1 cellular context compared by ENCODE assay signal in the genomic region with DNA sequence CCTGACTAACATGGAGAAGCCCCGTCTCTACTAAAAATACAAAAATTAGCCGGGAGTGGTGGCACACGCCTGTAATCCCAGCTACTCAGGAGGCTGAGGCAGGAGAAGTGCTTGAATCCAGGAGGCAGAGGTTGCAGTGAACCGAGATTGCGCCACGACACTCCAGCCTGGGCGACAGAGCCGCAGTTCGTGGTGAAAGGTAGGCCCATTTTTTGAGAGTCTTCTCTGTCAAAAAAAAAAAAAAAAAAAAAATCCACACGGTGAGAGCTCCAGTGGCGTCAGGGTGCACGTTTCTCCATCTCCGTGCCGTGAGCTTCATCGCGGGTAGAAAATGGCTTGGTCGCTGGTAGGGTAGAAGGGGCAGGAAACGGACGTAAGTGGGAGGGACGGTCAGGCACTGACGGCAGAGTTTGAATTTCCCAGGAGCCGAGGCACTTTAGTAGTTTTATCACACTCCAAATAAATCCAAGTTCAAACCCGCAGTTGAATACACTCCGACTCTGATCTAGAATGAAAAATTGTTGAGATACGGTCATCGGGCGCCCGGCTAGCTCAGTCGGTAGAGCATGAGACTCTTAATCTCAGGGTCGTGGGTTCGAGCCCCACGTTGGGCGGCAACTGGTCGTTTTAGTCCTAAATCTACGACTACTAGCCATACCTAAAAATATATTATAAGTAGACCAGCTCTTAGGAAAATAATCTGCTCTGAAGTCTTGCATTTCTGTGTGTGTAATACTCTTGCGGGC.
TF ChIP-seq lines count a peak whose summit lies in the region.

No MANE protein-coding gene starts in this region.

TF ChIP-seq in HepG2, 621 proteins besides CTCF, POLR2A, EP300 and RAD21 (continued from another document and continues in another):
- TF ChIP-seq, protein P1, sequence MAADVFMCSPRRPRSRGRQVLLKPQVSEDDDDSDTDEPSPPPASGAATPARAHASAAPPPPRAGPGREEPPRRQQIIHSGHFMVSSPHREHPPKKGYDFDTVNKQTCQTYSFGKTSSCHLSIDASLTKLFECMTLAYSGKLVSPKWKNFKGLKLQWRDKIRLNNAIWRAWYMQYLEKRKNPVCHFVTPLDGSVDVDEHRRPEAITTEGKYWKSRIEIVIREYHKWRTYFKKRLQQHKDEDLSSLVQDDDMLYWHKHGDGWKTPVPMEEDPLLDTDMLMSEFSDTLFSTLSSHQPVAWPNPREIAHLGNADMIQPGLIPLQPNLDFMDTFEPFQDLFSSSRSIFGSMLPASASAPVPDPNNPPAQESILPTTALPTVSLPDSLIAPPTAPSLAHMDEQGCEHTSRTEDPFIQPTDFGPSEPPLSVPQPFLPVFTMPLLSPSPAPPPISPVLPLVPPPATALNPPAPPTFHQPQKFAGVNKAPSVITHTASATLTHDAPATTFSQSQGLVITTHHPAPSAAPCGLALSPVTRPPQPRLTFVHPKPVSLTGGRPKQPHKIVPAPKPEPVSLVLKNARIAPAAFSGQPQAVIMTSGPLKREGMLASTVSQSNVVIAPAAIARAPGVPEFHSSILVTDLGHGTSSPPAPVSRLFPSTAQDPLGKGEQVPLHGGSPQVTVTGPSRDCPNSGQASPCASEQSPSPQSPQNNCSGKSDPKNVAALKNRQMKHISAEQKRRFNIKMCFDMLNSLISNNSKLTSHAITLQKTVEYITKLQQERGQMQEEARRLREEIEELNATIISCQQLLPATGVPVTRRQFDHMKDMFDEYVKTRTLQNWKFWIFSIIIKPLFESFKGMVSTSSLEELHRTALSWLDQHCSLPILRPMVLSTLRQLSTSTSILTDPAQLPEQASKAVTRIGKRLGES (CRISPR knock-in tag; IDR thresholded peaks at IDR 0.05; ENCODE audit: borderline replicate concordance) = no peak
- TF ChIP-seq, protein P2, sequence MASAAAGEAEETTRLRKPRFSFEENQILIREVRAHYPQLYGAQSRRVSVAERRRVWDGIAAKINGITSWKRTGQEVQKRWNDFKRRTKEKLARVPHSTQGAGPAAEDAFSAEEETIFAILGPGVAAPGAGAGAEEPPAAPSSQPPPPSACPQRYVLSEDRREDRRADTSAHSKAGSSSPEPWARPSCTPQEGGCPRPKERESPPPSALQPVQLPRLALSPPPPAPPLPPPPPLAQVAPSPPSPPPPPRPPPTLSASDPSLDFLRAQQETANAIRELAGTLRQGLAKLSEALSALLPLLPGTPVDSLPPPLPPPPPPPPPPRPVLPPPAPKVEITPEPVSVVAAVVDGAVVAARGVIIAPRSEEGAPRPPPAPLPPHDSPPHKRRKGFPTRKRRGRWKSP (CRISPR knock-in tag; IDR thresholded peaks at IDR 0.05) = no peak
- TF ChIP-seq ZNF549 (CRISPR knock-in tag; IDR thresholded peaks at IDR 0.05) (no peak), SMAD3 (CRISPR knock-in tag; IDR thresholded peaks at IDR 0.05) (peak; percentile 61; the same call in 1 of the 2 replicates), MZF1 (CRISPR knock-in tag; IDR thresholded peaks at IDR 0.05; ENCODE audit: borderline replicate concordance) (no peak), THAP11 (CRISPR knock-in tag; IDR thresholded peaks at IDR 0.05) (peak; percentile 32; the same call in 1 of the 2 replicates), SP1 (IDR thresholded peaks at IDR 0.05) (no peak), SP1 (CRISPR knock-in tag; IDR thresholded peaks at IDR 0.05) (peak; percentile 41; the same call in 1 of the 2 replicates), ZNF460 (CRISPR knock-in tag; IDR thresholded peaks at IDR 0.05; ENCODE audit: borderline replicate concordance) (0 out of 2 replicates have a peak, but pooled peaks have one; percentile 28), NR2F6 (IDR thresholded peaks at IDR 0.05) (0 out of 2 replicates have a peak, but pooled peaks have one; percentile 35), NR2F6 (CRISPR knock-in tag; IDR thresholded peaks at IDR 0.05) (no peak), ZBTB3 (CRISPR knock-in tag; IDR thresholded peaks at IDR 0.05; ENCODE audit: borderline replicate concordance, low read depth) (no peak), ARHGAP35 (CRISPR knock-in tag; IDR thresholded peaks at IDR 0.05; ENCODE audit: borderline replicate concordance) (no peak), NONO (IDR thresholded peaks at IDR 0.05) (no peak), NONO (CRISPR knock-in tag; conservative IDR thresholded peaks at IDR 0.05) (peak; percentile 39; the same call in 1 of the 2 replicates), ZNF30 (CRISPR knock-in tag; IDR thresholded peaks at IDR 0.05) (no peak), RFX3 (CRISPR knock-in tag; IDR thresholded peaks at IDR 0.05) (no peak), RFX5 (IDR thresholded peaks at IDR 0.05; ENCODE audit: low read depth, low read length) (no peak; the same call in 1 of the 2 replicates), HNF4A (CRISPR knock-in tag; IDR thresholded peaks at IDR 0.05) (no peak), ZNF577 (CRISPR knock-in tag; IDR thresholded peaks at IDR 0.05; ENCODE audit: borderline replicate concordance, low read depth) (no peak), RBM22 (optimal IDR thresholded peaks at IDR 0.05; ENCODE audit: low read length) (peak; percentile 95), ZNF317 (CRISPR knock-in tag; IDR thresholded peaks at IDR 0.05) (no peak), CENPX (CRISPR knock-in tag; IDR thresholded peaks at IDR 0.05) (no peak), YEATS4 (CRISPR knock-in tag; IDR thresholded peaks at IDR 0.05; ENCODE audit: borderline replicate concordance) (peak; percentile 17; the same call in 1 of the 2 replicates), TARDBP (CRISPR knock-in tag; IDR thresholded peaks at IDR 0.05) (no peak), ZBTB1 (CRISPR knock-in tag; IDR thresholded peaks at IDR 0.05; ENCODE audit: borderline replicate concordance) (no peak), ZNF782 (CRISPR knock-in tag; IDR thresholded peaks at IDR 0.05; ENCODE audit: borderline replicate concordance) (no peak), JUND (CRISPR knock-in tag; IDR thresholded peaks at IDR 0.05) (no peak), MIER3 (CRISPR knock-in tag; IDR thresholded peaks at IDR 0.05; ENCODE audit: borderline replicate concordance) (no peak), ZNF24 (IDR thresholded peaks at IDR 0.05) (peak; percentile 98), MXI1 (IDR thresholded peaks at IDR 0.05; ENCODE audit: borderline replicate concordance, low read depth, low read length) (no peak), IRX3 (CRISPR knock-in tag; IDR thresholded peaks at IDR 0.05; ENCODE audit: borderline replicate concordance, low read depth) (no peak), PRPF4 (IDR thresholded peaks at IDR 0.05; ENCODE audit: low read depth, low read length, poor library complexity, severe bottlenecking) (no peak), PTBP1 (IDR thresholded peaks at IDR 0.05; ENCODE audit: low read depth, low read length, poor library complexity, severe bottlenecking) (no peak)
- TF ChIP-seq, protein P3, sequence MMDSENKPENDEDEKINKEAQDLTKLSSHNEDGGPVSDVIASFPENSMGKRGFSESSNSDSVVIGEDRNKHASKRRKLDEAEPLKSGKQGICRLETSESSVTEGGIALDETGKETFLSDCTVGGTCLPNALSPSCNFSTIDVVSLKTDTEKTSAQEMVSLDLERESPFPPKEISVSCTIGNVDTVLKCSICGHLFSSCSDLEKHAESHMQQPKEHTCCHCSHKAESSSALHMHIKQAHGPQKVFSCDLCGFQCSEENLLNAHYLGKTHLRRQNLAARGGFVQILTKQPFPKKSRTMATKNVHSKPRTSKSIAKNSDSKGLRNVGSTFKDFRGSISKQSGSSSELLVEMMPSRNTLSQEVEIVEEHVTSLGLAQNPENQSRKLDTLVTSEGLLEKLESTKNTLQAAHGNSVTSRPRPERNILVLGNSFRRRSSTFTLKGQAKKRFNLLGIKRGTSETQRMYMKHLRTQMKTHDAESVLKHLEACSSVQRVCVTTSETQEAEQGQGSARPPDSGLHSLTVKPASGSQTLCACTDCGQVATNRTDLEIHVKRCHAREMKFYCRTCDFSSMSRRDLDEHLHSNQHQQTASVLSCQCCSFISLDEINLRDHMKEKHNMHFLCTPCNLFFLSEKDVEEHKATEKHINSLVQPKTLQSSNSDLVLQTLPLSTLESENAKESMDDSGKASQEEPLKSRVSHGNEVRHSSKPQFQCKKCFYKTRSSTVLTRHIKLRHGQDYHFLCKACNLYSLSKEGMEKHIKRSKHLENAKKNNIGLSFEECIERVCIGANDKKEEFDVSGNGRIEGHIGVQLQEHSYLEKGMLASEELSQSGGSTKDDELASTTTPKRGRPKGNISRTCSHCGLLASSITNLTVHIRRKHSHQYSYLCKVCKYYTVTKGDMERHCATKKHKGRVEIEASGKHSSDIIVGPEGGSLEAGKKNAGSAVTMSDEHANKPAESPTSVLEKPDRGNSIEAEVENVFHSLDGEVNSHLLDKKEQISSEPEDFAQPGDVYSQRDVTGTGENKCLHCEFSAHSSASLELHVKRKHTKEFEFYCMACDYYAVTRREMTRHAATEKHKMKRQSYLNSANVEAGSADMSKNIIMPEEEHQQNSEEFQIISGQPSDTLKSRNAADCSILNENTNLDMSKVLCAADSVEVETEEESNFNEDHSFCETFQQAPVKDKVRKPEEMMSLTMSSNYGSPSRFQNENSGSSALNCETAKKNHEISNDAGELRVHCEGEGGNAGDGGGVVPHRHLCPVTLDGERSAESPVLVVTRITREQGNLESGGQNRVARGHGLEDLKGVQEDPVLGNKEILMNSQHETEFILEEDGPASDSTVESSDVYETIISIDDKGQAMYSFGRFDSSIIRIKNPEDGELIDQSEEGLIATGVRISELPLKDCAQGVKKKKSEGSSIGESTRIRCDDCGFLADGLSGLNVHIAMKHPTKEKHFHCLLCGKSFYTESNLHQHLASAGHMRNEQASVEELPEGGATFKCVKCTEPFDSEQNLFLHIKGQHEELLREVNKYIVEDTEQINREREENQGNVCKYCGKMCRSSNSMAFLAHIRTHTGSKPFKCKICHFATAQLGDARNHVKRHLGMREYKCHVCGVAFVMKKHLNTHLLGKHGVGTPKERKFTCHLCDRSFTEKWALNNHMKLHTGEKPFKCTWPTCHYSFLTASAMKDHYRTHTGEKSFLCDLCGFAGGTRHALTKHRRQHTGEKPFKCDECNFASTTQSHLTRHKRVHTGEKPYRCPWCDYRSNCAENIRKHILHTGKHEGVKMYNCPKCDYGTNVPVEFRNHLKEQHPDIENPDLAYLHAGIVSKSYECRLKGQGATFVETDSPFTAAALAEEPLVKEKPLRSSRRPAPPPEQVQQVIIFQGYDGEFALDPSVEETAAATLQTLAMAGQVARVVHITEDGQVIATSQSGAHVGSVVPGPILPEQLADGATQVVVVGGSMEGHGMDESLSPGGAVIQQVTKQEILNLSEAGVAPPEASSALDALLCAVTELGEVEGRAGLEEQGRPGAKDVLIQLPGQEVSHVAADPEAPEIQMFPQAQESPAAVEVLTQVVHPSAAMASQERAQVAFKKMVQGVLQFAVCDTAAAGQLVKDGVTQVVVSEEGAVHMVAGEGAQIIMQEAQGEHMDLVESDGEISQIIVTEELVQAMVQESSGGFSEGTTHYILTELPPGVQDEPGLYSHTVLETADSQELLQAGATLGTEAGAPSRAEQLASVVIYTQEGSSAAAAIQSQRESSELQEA (CRISPR knock-in tag; IDR thresholded peaks at IDR 0.05; ENCODE audit: not compliant biosample characterization) = no peak
- TF ChIP-seq, protein P4, sequence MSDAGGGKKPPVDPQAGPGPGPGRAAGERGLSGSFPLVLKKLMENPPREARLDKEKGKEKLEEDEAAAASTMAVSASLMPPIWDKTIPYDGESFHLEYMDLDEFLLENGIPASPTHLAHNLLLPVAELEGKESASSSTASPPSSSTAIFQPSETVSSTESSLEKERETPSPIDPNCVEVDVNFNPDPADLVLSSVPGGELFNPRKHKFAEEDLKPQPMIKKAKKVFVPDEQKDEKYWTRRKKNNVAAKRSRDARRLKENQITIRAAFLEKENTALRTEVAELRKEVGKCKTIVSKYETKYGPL (CRISPR knock-in tag; IDR thresholded peaks at IDR 0.05) = no peak
- TF ChIP-seq, protein P5, sequence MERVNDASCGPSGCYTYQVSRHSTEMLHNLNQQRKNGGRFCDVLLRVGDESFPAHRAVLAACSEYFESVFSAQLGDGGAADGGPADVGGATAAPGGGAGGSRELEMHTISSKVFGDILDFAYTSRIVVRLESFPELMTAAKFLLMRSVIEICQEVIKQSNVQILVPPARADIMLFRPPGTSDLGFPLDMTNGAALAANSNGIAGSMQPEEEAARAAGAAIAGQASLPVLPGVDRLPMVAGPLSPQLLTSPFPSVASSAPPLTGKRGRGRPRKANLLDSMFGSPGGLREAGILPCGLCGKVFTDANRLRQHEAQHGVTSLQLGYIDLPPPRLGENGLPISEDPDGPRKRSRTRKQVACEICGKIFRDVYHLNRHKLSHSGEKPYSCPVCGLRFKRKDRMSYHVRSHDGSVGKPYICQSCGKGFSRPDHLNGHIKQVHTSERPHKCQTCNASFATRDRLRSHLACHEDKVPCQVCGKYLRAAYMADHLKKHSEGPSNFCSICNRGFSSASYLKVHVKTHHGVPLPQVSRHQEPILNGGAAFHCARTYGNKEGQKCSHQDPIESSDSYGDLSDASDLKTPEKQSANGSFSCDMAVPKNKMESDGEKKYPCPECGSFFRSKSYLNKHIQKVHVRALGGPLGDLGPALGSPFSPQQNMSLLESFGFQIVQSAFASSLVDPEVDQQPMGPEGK (CRISPR knock-in tag; IDR thresholded peaks at IDR 0.05) = no peak
- TF ChIP-seq, protein P6, sequence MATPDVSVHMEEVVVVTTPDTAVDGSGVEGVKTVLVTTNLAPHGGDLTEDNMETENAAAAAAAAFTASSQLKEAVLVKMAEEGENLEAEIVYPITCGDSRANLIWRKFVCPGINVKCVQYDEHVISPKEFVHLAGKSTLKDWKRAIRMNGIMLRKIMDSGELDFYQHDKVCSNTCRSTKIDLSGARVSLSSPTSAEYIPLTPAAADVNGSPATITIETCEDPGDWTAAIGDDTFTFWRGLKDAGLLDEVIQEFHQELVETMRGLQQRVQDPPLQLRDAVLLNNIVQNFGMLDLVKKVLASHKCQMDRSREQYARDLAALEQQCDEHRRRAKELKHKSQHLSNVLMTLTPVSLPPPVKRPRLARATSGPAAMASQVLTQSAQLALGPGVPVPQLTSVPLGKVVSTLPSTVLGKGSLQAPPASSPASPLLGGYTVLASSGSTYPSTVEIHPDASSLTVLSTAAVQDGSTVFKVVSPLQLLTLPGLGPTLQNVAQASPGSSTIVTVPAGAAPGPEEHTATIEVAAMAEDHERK (CRISPR knock-in tag; IDR thresholded peaks at IDR 0.05; ENCODE audit: low read depth) = no peak
- TF ChIP-seq, protein P7, sequence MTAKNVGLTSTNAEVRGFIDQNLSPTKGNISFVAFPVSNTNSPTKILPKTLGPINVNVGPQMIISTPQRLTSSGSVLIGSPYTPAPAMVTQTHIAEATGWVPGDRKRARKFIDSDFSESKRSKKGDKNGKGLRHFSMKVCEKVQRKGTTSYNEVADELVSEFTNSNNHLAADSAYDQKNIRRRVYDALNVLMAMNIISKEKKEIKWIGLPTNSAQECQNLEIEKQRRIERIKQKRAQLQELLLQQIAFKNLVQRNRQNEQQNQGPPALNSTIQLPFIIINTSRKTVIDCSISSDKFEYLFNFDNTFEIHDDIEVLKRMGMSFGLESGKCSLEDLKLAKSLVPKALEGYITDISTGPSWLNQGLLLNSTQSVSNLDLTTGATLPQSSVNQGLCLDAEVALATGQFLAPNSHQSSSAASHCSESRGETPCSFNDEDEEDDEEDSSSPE (CRISPR knock-in tag; IDR thresholded peaks at IDR 0.05) = 0 out of 2 replicates have a peak, but pooled peaks have one; percentile 16
- TF ChIP-seq, protein P8, sequence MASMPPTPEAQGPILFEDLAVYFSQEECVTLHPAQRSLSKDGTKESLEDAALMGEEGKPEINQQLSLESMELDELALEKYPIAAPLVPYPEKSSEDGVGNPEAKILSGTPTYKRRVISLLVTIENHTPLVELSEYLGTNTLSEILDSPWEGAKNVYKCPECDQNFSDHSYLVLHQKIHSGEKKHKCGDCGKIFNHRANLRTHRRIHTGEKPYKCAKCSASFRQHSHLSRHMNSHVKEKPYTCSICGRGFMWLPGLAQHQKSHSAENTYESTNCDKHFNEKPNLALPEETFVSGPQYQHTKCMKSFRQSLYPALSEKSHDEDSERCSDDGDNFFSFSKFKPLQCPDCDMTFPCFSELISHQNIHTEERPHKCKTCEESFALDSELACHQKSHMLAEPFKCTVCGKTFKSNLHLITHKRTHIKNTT (CRISPR knock-in tag; IDR thresholded peaks at IDR 0.05) = no peak
